ENCODE assay signal across 31 cellular contexts in genomic region chr12:106442575-106442974, GRCh38.
"Had no signal": no experiment of that assay in that cellular context is flagged by ENCODE, and none has a peak within 500 bp of the region (broad histone marks: within the 10 kb centered on the region; RNA-seq: fewer than 3 reads in every experiment).

No MANE protein-coding gene starts in this region.

- H3K4me3 ChIP-seq: gastroesophageal sphincter, lower lobe of right lung, pancreas, right atrium auricular region, smooth muscle cell, suprapubic skin, transverse colon, upper lobe of right lung, uterus had no signal

- DNase-seq: cerebellar nuclear complex; cortex of kidney; effector CD4-positive, alpha-beta T cell; foreskin fibroblast; hypothalamus; kidney; left cardiac atrium; left ventricle myocardium superior; lower lobe of right lung; naive B cell; pancreas; stimulated activated CD4-positive, alpha-beta T cell treated with anti-CD3 and anti-CD28 coated beads, Interleukin-12 subunit alpha, Interleukin-12 subunit beta, amount 100 ng/mL, for 4 hours; stimulated activated CD4-positive, alpha-beta T cell treated with anti-CD3 and anti-CD28 coated beads, Interleukin-1b, Interleukin-23, amount 100 ng/mL, for 48 hours; stimulated activated CD4-positive, alpha-beta T cell treated with anti-CD3 and anti-CD28 coated beads, Interleukin-4, amount 100 ng/mL, for 1 hour; stimulated activated CD8-positive, alpha-beta memory T cell treated with anti-CD3 and anti-CD28 coated beads, Interleukin-4, amount 100 ng/mL, for 48 hours; stimulated activated naive CD4-positive, alpha-beta T cell; stimulated activated naive CD8-positive, alpha-beta T cell treated with anti-CD3 and anti-CD28 coated beads, Interleukin-15, amount 100 ng/mL, for 72 hours; transverse colon; upper lobe of right lung; uterus had no signal

- H3K4me1 ChIP-seq: gastroesophageal sphincter, lower lobe of right lung, pancreas, right atrium auricular region, suprapubic skin, transverse colon, upper lobe of right lung, uterus had no signal

- H3K27me3 ChIP-seq: gastroesophageal sphincter, neutrophil, pancreas, right atrium auricular region, suprapubic skin, transverse colon, upper lobe of right lung, uterus had no signal

- H3K4me2 ChIP-seq: smooth muscle cell had no signal

- H3K4me1 Mint-ChIP-seq: memory B cell, naive B cell had no signal

- ATAC-seq: esophagus mucosa; gastroesophageal sphincter; left cardiac atrium; left ventricle myocardium superior; lower lobe of right lung; natural killer cell treated with Interleukin-12 subunit alpha and Interleukin-12 subunit beta and Interleukin-15 and Interleukin-18, amount 100 ng/mL, for 72 hours; pancreas; sciatic nerve; stimulated activated naive CD8-positive, alpha-beta T cell treated with anti-CD3 and anti-CD28 coated beads, Interleukin-15, amount 100 ng/mL, for 72 hours; upper lobe of right lung had no signal

- H3K27me3 Mint-ChIP-seq: memory B cell; naive B cell; natural killer cell treated with Interleukin-12 subunit alpha and Interleukin-12 subunit beta and Interleukin-15 and Interleukin-18, amount 100 ng/mL, for 72 hours; stimulated activated naive CD8-positive, alpha-beta T cell treated with anti-CD3 and anti-CD28 coated beads, Interleukin-15, amount 100 ng/mL, for 72 hours had no signal

- H3K36me3 ChIP-seq: uterus had no signal

- H3K9me3 ChIP-seq: gastroesophageal sphincter, lower lobe of right lung, neutrophil, pancreas, right atrium auricular region, suprapubic skin, transverse colon, upper lobe of right lung, uterus had no signal

- H3K9me3 Mint-ChIP-seq: memory B cell; naive B cell; natural killer cell treated with Interleukin-12 subunit alpha and Interleukin-12 subunit beta and Interleukin-15 and Interleukin-18, amount 100 ng/mL, for 72 hours; neural crest cell; stimulated activated naive CD8-positive, alpha-beta T cell treated with anti-CD3 and anti-CD28 coated beads, Interleukin-15, amount 100 ng/mL, for 72 hours had no signal

- H3K27ac Mint-ChIP-seq: memory B cell; naive B cell; natural killer cell treated with Interleukin-12 subunit alpha and Interleukin-12 subunit beta and Interleukin-15 and Interleukin-18, amount 100 ng/mL, for 72 hours; stimulated activated naive CD8-positive, alpha-beta T cell treated with anti-CD3 and anti-CD28 coated beads, Interleukin-15, amount 100 ng/mL, for 72 hours had no signal

- H3K4me3 Mint-ChIP-seq: memory B cell; naive B cell; natural killer cell treated with Interleukin-12 subunit alpha and Interleukin-12 subunit beta and Interleukin-15 and Interleukin-18, amount 100 ng/mL, for 72 hours; neural crest cell; stimulated activated naive CD8-positive, alpha-beta T cell treated with anti-CD3 and anti-CD28 coated beads, Interleukin-15, amount 100 ng/mL, for 72 hours had no signal

- H3K27ac ChIP-seq: epithelial cell of prostate, gastroesophageal sphincter, lower lobe of right lung, neutrophil, pancreas, right atrium auricular region, suprapubic skin, transverse colon, upper lobe of right lung, uterus had no signal
